Comparison of ENCODE assay signal across 17 cellular contexts in genomic region chr7:117066668-117067067, GRCh38.
A peak's percentile ranks its signal among the peaks of the same experiment; 100 is the strongest.
DNase-seq lines count a peak whose midpoint lies in the region; ATAC-seq and TF ChIP-seq lines count a peak whose summit lies in the region.
"Had no signal": no experiment of that assay in that cellular context is flagged by ENCODE, and none has a peak within 500 bp of the region (broad histone marks: within the 10 kb centered on the region; RNA-seq: fewer than 3 reads in every experiment).

No MANE protein-coding gene starts in this region.

- H3K4me3 ChIP-seq in heart left ventricle: no peak overlapping the region
- H3K4me3 ChIP-seq in tibial artery: no peak overlapping the region
- H3K4me3 ChIP-seq: A549, dorsolateral prefrontal cortex, gastrocnemius medialis, Peyer's patch had no signal

- peak overlapping the region in 1 of 12 donors; percentile 25 for H3K27ac ChIP-seq in heart left ventricle
- peak overlapping the region; percentile 42 to 53 for H3K27ac ChIP-seq in tibial artery
- H3K27ac ChIP-seq: A549, gastrocnemius medialis, Peyer's patch had no signal

- no peaks in the 10 kb centered on the region for H3K36me3 ChIP-seq in heart left ventricle
- no peaks in the 10 kb centered on the region for H3K36me3 ChIP-seq in tibial artery
- H3K36me3 ChIP-seq: gastrocnemius medialis, Peyer's patch had no signal

- H3K27ac Mint-ChIP-seq in naive thymus-derived CD8-positive, alpha-beta T cell: no peak overlapping the region
- H3K27ac Mint-ChIP-seq: activated naive CD8-positive, alpha-beta T cell treated with anti-CD3 and anti-CD28 coated beads, Interleukin-2, amount 50 U/mL, for 24 hours had no signal

- no peaks in the 10 kb centered on the region for H3K9me3 Mint-ChIP-seq in naive thymus-derived CD8-positive, alpha-beta T cell
- H3K9me3 Mint-ChIP-seq: activated naive CD8-positive, alpha-beta T cell treated with anti-CD3 and anti-CD28 coated beads, Interleukin-2, amount 50 U/mL, for 24 hours; natural killer cell had no signal

- intact Hi-C loops in heart left ventricle (cut with DNase I): no loop called here
- intact Hi-C loops in cardiac septum (cut with DNase I): no loop called here
- intact Hi-C loops in tibial artery (cut with DNase I; ENCODE audit: low total_unique reads): no loop called here

- no peaks in the 10 kb centered on the region for H3K27me3 Mint-ChIP-seq in naive thymus-derived CD8-positive, alpha-beta T cell
- H3K27me3 Mint-ChIP-seq: activated naive CD8-positive, alpha-beta T cell treated with anti-CD3 and anti-CD28 coated beads, Interleukin-2, amount 50 U/mL, for 24 hours had no signal

- peaks cover 0 to 35% (median 20%) of the 10 kb centered on the region in 12 donors for H3K4me1 ChIP-seq in heart left ventricle
- H3K4me1 ChIP-seq in tibial artery: peaks cover 0 to 80% (median 28%) of the 10 kb centered on the region in 4 donors
- H3K4me1 ChIP-seq: Peyer's patch had no signal

- ATAC-seq in heart left ventricle (peak in 3 of 4 donors; percentile 51 to 61 (median 57)), HG03135 (IDR thresholded peaks at IDR 0.05; ENCODE audit: unreplicated experiment) (peak; percentile 53), HG02571 (IDR thresholded peaks at IDR 0.05; ENCODE audit: unreplicated experiment) (no peak)
- ATAC-seq in naive thymus-derived CD8-positive, alpha-beta T cell: no peak
- ATAC-seq: A549; activated naive CD8-positive, alpha-beta T cell treated with anti-CD3 and anti-CD28 coated beads, Interleukin-2, amount 50 U/mL, for 24 hours; gastrocnemius medialis had no signal

- POLR2A ChIA-PET in naive thymus-derived CD8-positive, alpha-beta T cell (lab: Charles Lee): no interaction called here

- H3K36me3 Mint-ChIP-seq in naive thymus-derived CD8-positive, alpha-beta T cell: no peaks in the 10 kb centered on the region
- H3K36me3 Mint-ChIP-seq: natural killer cell had no signal

- 80 to 94% (median 90%) methylated on average over 3 of the region's 3 CpGs for WGBS in heart left ventricle, 4 donors

- TF ChIP-seq CTCF in heart left ventricle (IDR thresholded peaks at IDR 0.05): no peak
- no peak for TF ChIP-seq CTCF in tibial artery (IDR thresholded peaks at IDR 0.05)

- DNase-seq in heart left ventricle (no peak), cardiac septum (ENCODE audit: low spot score) (no peak), RPMI8226 (peak; percentile 59), tibial artery (no peak), inferior parietal cortex (ENCODE audit: extremely low spot score) (no peak)
- DNase-seq in naive thymus-derived CD8-positive, alpha-beta T cell: no peak
- DNase-seq: activated naive CD8-positive, alpha-beta T cell treated with anti-CD3 and anti-CD28 coated beads, Interleukin-2, amount 50 U/mL, for 24 hours; dorsolateral prefrontal cortex; gastrocnemius medialis; natural killer cell; NCI-H2227 treated with DMSO at 0.1 percent for 48 hours; Peyer's patch; small intestine; T-helper 9 cell had no signal

- no peak overlapping the region for H3K4me3 Mint-ChIP-seq in naive thymus-derived CD8-positive, alpha-beta T cell
- H3K4me3 Mint-ChIP-seq: activated naive CD8-positive, alpha-beta T cell treated with anti-CD3 and anti-CD28 coated beads, Interleukin-2, amount 50 U/mL, for 24 hours; natural killer cell had no signal

- TF ChIP-seq POLR2A in heart left ventricle (IDR thresholded peaks at IDR 0.05): no peak

- peaks cover 7 to 9% (median 8%) of the 10 kb centered on the region in 4 donors for H3K4me1 Mint-ChIP-seq in naive thymus-derived CD8-positive, alpha-beta T cell

- no peaks in the 10 kb centered on the region for H3K9me3 ChIP-seq in heart left ventricle
- no peaks in the 10 kb centered on the region for H3K9me3 ChIP-seq in tibial artery
- H3K9me3 ChIP-seq: A549, gastrocnemius medialis, Peyer's patch had no signal

- H3K27me3 ChIP-seq in heart left ventricle: no peaks in the 10 kb centered on the region
- H3K27me3 ChIP-seq in tibial artery: no peaks in the 10 kb centered on the region
- H3K27me3 ChIP-seq: dorsolateral prefrontal cortex, gastrocnemius medialis, Peyer's patch had no signal

Comparison
In these comparisons a context has a peak if more than half of its experiments do, and no peak if none do; other contexts are left out.
1. ATAC-seq: peak in heart left ventricle (3 of 4) and HG03135 (single experiment); none in HG02571 (single experiment) and naive thymus-derived CD8-positive, alpha-beta T cell (0 of 2).